ENCODE assay signal across 8 cellular contexts in genomic region chr1:42335050-42335808, GRCh38. TPM values are rescaled to one million over a fixed set of nuclear protein-coding genes. Genes with fewer than 3 reads are reported as not detected.
DNase-seq lines count a peak whose midpoint lies in the region; ATAC-seq, FAIRE-seq and TF ChIP-seq lines count a peak whose summit lies in the region.

Gene FOXJ3, minus strand, starts transcription at chr1:42335235. Its CDS starts 24,142 bp downstream, at chr1:42311093.

- FAIRE-seq in kidney (lab: Jason Lieb, UNC) = no peak

- intact Hi-C loops in kidney (cut with DNase I) = no loop called here

- no peaks in the 10 kb centered on the region for H3K9me3 ChIP-seq in kidney (ENCODE audit: control insufficient read depth in 1 of 2, low read length in 2 of 2)

- peaks cover 4 to 7% of the 10 kb centered on the region in 2 donors for H3K4me1 ChIP-seq in kidney (ENCODE audit: control insufficient read depth in 1 of 2, insufficient read depth in 1 of 2, low read depth in 1 of 2, low read length in 2 of 2)

- H3K36me3 ChIP-seq in kidney (ENCODE audit: control insufficient read depth in 1 of 2, insufficient read depth in 2 of 2, low read length in 2 of 2) = no peaks in the 10 kb centered on the region

- DNase-seq in AG08396 (ENCODE audit: low spot score) (peak; percentile 97), NCI-H345 treated with DMSO at 0.1 percent for 48 hours (lab: John Stamatoyannopoulos, UW; ENCODE audit: unreplicated experiment) (peak; percentile 81), cerebellar cortex (ENCODE audit: low spot score) (peak; percentile 91), kidney (peak; percentile 97)
- peak; percentile 93 for DNase-seq in activated CD4-positive, CD25-positive, alpha-beta regulatory T cell treated with anti-CD3 and anti-CD28 coated beads, Interleukin-2, amount 50 U/mL, for 72 hours
- DNase-seq in stimulated activated CD4-positive, alpha-beta T cell treated with anti-CD3 and anti-CD28 coated beads, Interleukin-15, amount 100 ng/mL, for 1 hour (ENCODE audit: low read depth in 1 of 2, low spot score in 1 of 2) = peak; percentile 85 to 90

- TF ChIP-seq CTCF in kidney (IDR thresholded peaks at IDR 0.05; ENCODE audit: borderline replicate concordance, extremely low read depth, insufficient read depth) = no peak

- peak within 1 kb of the TSS; percentile 68 to 84 for H3K4me3 ChIP-seq in kidney (ENCODE audit: low read length in 2 of 2)

- peak within 1 kb of the TSS; percentile 95 for H3K27ac ChIP-seq in kidney (ENCODE audit: low read depth in 2 of 2, low read length in 2 of 2)

- ATAC-seq in GM19023 (IDR thresholded peaks at IDR 0.05; ENCODE audit: unreplicated experiment) (peak; percentile 75), HG03196 (IDR thresholded peaks at IDR 0.05; ENCODE audit: unreplicated experiment) (peak; percentile 67)

- H3K9ac ChIP-seq in kidney (ENCODE audit: low read length in 2 of 2) = peak within 1 kb of the TSS; percentile 84 to 94

RNA-seq across cellular contexts. Expression of gene FOXJ3, which starts in this region (rescaled TPM):
- total RNA-seq in kidney = 45.5 TPM
- polyA plus RNA-seq in kidney (ENCODE audit: insufficient read depth, low read depth, low replicate concordance) = 11.8 TPM

Comparison
In these comparisons a context has a peak if more than half of its experiments do, and no peak if none do; other contexts are left out.
1. Peak in every context shown above with its lines: DNase-seq, ATAC-seq, H3K4me3 ChIP-seq and H3K27ac ChIP-seq.